ENCODE assay signal across 2 cellular contexts in the genomic region with DNA sequence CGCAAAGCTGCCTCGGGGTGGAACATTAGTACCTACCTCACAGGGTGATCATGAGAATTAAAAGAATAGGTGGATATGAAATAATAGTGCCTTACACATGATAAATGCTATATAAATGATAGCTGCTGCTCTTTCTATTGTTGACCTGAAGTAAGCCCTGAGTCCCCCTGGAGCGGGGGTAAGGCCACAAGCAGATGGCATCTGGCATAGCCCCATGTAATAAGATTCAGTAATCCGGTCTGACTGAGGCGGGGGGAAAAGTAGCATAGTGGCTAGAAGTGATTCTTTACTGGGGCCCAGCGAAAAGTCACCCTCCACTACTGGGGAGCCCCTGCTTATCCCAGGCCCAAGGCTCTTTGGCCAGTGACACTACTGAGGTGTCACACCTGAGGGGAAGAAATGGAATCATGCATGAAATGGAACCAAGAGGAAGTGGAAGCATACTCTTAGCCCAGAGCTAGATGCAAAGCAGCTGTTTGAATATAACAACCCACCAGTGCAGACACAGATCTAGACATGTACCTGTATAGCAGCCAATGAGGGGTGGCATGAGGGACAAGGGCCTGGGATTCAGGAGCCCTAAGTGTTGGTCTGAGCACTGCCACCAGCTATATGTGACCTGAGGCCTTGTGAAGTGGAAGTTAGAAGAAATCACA.
TF ChIP-seq lines count a peak whose summit lies in the region.

No MANE protein-coding gene starts in this region.

TF ChIP-seq in GM12878, 131 proteins besides CTCF, POLR2A, EP300 and RAD21:
- TF ChIP-seq CBX3 (IDR thresholded peaks at IDR 0.05; ENCODE audit: borderline replicate concordance, low read depth) = no peak
- TF ChIP-seq SPI1 (IDR thresholded peaks at IDR 0.05; ENCODE audit: borderline replicate concordance, insufficient read depth, low read depth, low read length) = peak; percentile 55; the same call in 1 of the 2 replicates
TF ChIP-seq in GM12878: peak in this region for 1.

TF ChIP-seq in SK-N-SH treated with all-trans-retinoic acid at 6 μM for 48 hours, 23 proteins besides CTCF, POLR2A, EP300 and RAD21:
- TF ChIP-seq ISL1 (CRISPR knock-in tag; IDR thresholded peaks at IDR 0.05) (no peak), PPARA (CRISPR knock-in tag; IDR thresholded peaks at IDR 0.05; ENCODE audit: borderline replicate concordance) (no peak), SNAI2 (CRISPR knock-in tag; IDR thresholded peaks at IDR 0.05) (no peak), ZNF565 (CRISPR knock-in tag; conservative IDR thresholded peaks at IDR 0.05; ENCODE audit: low read depth) (no peak), ZC3H10 (CRISPR knock-in tag; IDR thresholded peaks at IDR 0.05) (no peak), GLIS3 (CRISPR knock-in tag; IDR thresholded peaks at IDR 0.05) (no peak), CSDC2 (CRISPR knock-in tag; IDR thresholded peaks at IDR 0.05) (no peak), OSR1 (CRISPR knock-in tag; IDR thresholded peaks at IDR 0.05) (no peak), ZFP3 (CRISPR knock-in tag; IDR thresholded peaks at IDR 0.05) (no peak), TCF4 (CRISPR knock-in tag; IDR thresholded peaks at IDR 0.05; ENCODE audit: borderline replicate concordance) (no peak), ZNF8 (CRISPR knock-in tag; IDR thresholded peaks at IDR 0.05) (no peak), TSHZ2 (CRISPR knock-in tag; IDR thresholded peaks at IDR 0.05) (no peak)
- TF ChIP-seq, protein P1, sequence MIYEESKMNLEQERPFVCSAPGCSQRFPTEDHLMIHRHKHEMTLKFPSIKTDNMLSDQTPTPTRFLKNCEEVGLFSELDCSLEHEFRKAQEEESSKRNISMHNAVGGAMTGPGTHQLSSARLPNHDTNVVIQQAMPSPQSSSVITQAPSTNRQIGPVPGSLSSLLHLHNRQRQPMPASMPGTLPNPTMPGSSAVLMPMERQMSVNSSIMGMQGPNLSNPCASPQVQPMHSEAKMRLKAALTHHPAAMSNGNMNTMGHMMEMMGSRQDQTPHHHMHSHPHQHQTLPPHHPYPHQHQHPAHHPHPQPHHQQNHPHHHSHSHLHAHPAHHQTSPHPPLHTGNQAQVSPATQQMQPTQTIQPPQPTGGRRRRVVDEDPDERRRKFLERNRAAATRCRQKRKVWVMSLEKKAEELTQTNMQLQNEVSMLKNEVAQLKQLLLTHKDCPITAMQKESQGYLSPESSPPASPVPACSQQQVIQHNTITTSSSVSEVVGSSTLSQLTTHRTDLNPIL (CRISPR knock-in tag; IDR thresholded peaks at IDR 0.05; ENCODE audit: low read depth) = no peak
TF ChIP-seq in SK-N-SH treated with all-trans-retinoic acid at 6 μM for 48 hours: peak in this region for 0.
